In the genomic region with DNA sequence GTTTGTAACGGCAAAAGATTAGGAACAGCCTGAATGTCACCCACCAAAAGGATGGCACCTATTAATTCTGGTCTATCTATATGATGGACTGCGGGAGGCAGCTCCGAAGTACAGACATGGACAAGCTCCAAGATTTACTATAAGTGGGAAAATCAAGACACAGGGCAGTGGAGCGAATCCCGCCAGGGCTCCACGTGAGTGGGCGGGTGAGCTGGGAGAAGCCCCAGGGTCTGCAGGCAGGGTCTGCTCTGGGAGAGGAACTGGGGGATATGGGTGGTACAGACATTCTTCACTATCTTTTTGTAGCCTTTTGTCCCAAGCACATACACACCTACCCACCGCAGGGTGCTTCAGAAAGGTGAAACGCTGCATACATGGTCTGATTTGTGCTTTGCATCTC, we compare ENCODE assay signal across 1 cellular context.
TF ChIP-seq lines count a peak whose summit lies in the region.

No MANE protein-coding gene starts in this region.

TF ChIP-seq in GM12878, 131 proteins besides CTCF, POLR2A, EP300 and RAD21:
- peak; percentile 28; the same call in 1 of the 2 replicates for TF ChIP-seq POLR2AphosphoS5 (IDR thresholded peaks at IDR 0.05; ENCODE audit: low read length)
- TF ChIP-seq ZBTB33 (IDR thresholded peaks at IDR 0.05): no peak
TF ChIP-seq in GM12878: peak in this region for 1.
